In genomic region chr11:62103141-62103540, GRCh38 we compare ENCODE assay signal across 30 cellular contexts.
"Had no signal": no experiment of that assay in that cellular context is flagged by ENCODE, and none has a peak within 500 bp of the region (broad histone marks: within the 10 kb centered on the region; RNA-seq: fewer than 3 reads in every experiment).

No MANE protein-coding gene starts in this region.

- H3K36me3 ChIP-seq: cardiac muscle cell, gastrocnemius medialis, left lung, ovary, sigmoid colon, suprapubic skin, upper lobe of left lung, WERI-Rb-1 had no signal

- H3K27me3 ChIP-seq: body of pancreas, cardiac muscle cell, gastrocnemius medialis, hepatocyte, left lung, ovary, sigmoid colon, suprapubic skin, upper lobe of left lung had no signal

- H3K27ac ChIP-seq: body of pancreas, cardiac muscle cell, hepatocyte, left lung, SK-N-MC, suprapubic skin, WERI-Rb-1 had no signal

- ATAC-seq: activated naive CD4-positive, alpha-beta T cell treated with anti-CD3 and anti-CD28 coated beads, Interleukin-2, amount 50 U/mL, for 72 hours; body of pancreas; effector memory CD8-positive, alpha-beta T cell; gastrocnemius medialis; left lung; mucosa of descending colon; stimulated activated memory B cell treated with anti-CD40 and anti-IgM and Interleukin-4, amounts not matched to agents 10 μg/mL and 1 μg/mL and 100 μg/mL, for 72 hours; stimulated activated naive CD8-positive, alpha-beta T cell treated with anti-CD3 and anti-CD28 coated beads, Interleukin-15, amount 100 ng/mL, for 72 hours had no signal

- H3K4me3 ChIP-seq: body of pancreas, cardiac muscle cell, gastrocnemius medialis, hepatocyte, left lung, mucosa of descending colon, ovary, sigmoid colon, SK-N-MC, suprapubic skin, upper lobe of left lung had no signal

- DNase-seq: activated CD4-positive, alpha-beta memory T cell treated with anti-CD3 and anti-CD28 coated beads for 36 hours; activated CD4-positive, alpha-beta T cell treated with anti-CD3 and anti-CD28 coated beads, Interleukin-2, amount 10 ng/mL, durations not matched to agents 24 days and 14 days; activated CD4-positive, CD25-positive, alpha-beta regulatory T cell treated with anti-CD3 and anti-CD28 coated beads, Interleukin-2, amount 50 U/mL, for 72 hours; activated CD8-positive, alpha-beta memory T cell treated with anti-CD3 and anti-CD28 coated beads, Interleukin-2, amount 50 U/mL, for 48 hours; activated T-cell treated with anti-CD3 and anti-CD28 coated beads, Interleukin-2, amount 50 U/mL, for 24 hours; body of pancreas; cortex of kidney; effector memory CD8-positive, alpha-beta T cell; erythroblast; gastrocnemius medialis; glutamatergic neuron; kidney glomerular epithelial cell; left lung; mucosa of descending colon; ovary; retina; sigmoid colon; small intestine; stimulated activated CD4-positive, alpha-beta T cell treated with anti-CD3 and anti-CD28 coated beads, Interleukin-4, amount 100 ng/mL, for 4 hours; stimulated activated CD8-positive, alpha-beta memory T cell treated with anti-CD3 and anti-CD28 coated beads, Interleukin-4, amount 100 ng/mL, for 48 hours; stimulated activated naive CD8-positive, alpha-beta T cell treated with anti-CD3 and anti-CD28 coated beads, Interleukin-15, amount 100 ng/mL, for 72 hours; T1000; upper lobe of left lung; WERI-Rb-1 had no signal

- H3K9me3 ChIP-seq: body of pancreas, gastrocnemius medialis, left lung, mucosa of descending colon, ovary, sigmoid colon, suprapubic skin, upper lobe of left lung had no signal
